Comparison of ENCODE assay signal across 32 cellular contexts in the genomic region with DNA sequence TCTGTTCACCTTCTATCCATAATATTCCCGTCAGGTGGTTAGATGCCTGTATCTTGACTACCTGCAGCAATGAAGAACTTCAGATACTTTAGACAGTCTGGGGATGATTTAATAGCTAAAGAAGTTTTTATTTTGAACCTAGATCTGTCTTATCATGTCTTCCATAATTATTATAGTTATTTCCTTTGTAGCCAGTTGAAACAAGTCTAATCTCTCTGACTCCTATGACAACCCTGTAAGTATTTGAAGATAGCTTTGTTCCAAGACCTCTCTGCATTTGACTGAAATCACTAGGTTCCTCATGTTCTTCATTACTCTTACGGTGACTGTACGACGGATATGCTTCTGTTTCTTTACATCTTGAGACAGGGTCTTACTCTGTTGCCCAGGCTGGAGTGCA.
"Had no signal": no experiment of that assay in that cellular context is flagged by ENCODE, and none has a peak within 500 bp of the region (broad histone marks: within the 10 kb centered on the region; RNA-seq: fewer than 3 reads in every experiment).

No MANE protein-coding gene starts in this region.

- H3K27me3 Mint-ChIP-seq: activated B cell treated with CpG ODN at 0.5 μM for 24 hours; activated CD4-positive, alpha-beta memory T cell treated with anti-CD3 and anti-CD28 coated beads, Interleukin-2, amount 10 ng/mL, durations not matched to agents 7 days and 5 days; activated CD4-positive, alpha-beta T cell treated with anti-CD3 and anti-CD28 coated beads, Interleukin-2, amount 10 ng/mL, durations not matched to agents 7 days and 5 days; activated CD8-positive, alpha-beta memory T cell treated with anti-CD3 and anti-CD28 coated beads, Interleukin-2, amount 10 ng/mL, durations not matched to agents 7 days and 5 days; activated naive CD4-positive, alpha-beta T cell treated with anti-CD3 and anti-CD28 coated beads, Interleukin-2, amount 10 ng/mL, durations not matched to agents 7 days and 5 days; activated naive CD4-positive, alpha-beta T cell treated with anti-CD3 and anti-CD28 coated beads, Interleukin-2, amount 50 U/mL, for 24 hours; activated naive CD8-positive, alpha-beta T cell treated with anti-CD3 and anti-CD28 coated beads, Interleukin-2, amount 10 ng/mL, durations not matched to agents 7 days and 5 days; activated T-cell treated with anti-CD3 and anti-CD28 coated beads, Interleukin-2, amount 50 U/mL, for 24 hours had no signal

- H3K4me3 ChIP-seq: ascending aorta had no signal

- H3K27ac Mint-ChIP-seq: activated B cell treated with CpG ODN at 0.5 μM for 24 hours; activated CD4-positive, alpha-beta memory T cell treated with anti-CD3 and anti-CD28 coated beads, Interleukin-2, amount 10 ng/mL, durations not matched to agents 7 days and 5 days; activated CD4-positive, alpha-beta T cell treated with anti-CD3 and anti-CD28 coated beads, Interleukin-2, amount 10 ng/mL, durations not matched to agents 7 days and 5 days; activated CD8-positive, alpha-beta memory T cell treated with anti-CD3 and anti-CD28 coated beads, Interleukin-2, amount 10 ng/mL, durations not matched to agents 7 days and 5 days; activated CD8-positive, alpha-beta T cell treated with anti-CD3 and anti-CD28 coated beads, Interleukin-2, amount 10 ng/mL, durations not matched to agents 7 days and 5 days; activated naive CD4-positive, alpha-beta T cell treated with anti-CD3 and anti-CD28 coated beads, Interleukin-2, amount 10 ng/mL, durations not matched to agents 7 days and 5 days; activated naive CD4-positive, alpha-beta T cell treated with anti-CD3 and anti-CD28 coated beads, Interleukin-2, amount 50 U/mL, for 24 hours; activated naive CD8-positive, alpha-beta T cell; activated naive CD8-positive, alpha-beta T cell treated with anti-CD3 and anti-CD28 coated beads, Interleukin-2, amount 10 ng/mL, durations not matched to agents 7 days and 5 days; activated naive CD8-positive, alpha-beta T cell treated with anti-CD3 and anti-CD28 coated beads, Interleukin-2, amount 50 U/mL, for 24 hours; activated T-cell treated with anti-CD3 and anti-CD28 coated beads, Interleukin-2, amount 50 U/mL, for 24 hours; activated T-helper 2 cell treated with anti-CD3 and anti-CD28 coated beads, Interferon-gamma antibody, Interleukin-2, Interleukin-4, amounts not matched to agents 10 μg/mL and 5 μg/mL and 100 μg/mL, durations not matched to agents 14 hours and 24 hours and 36 hours; brain; T-helper 1 cell treated with Interleukin-12 subunit alpha and Interleukin-12 subunit beta and Interleukin-4 antibody, amounts not matched to agents 30 μg/mL and 1 μg/mL, for 36 hours; T-helper 2 cell treated with Interferon-gamma antibody and Interleukin-4, amounts not matched to agents 5 μg/mL and 100 μg/mL, for 36 hours had no signal

- H3K27ac ChIP-seq: ascending aorta, VCaP had no signal

- H3K27me3 ChIP-seq: ascending aorta had no signal

- H3K4me3 Mint-ChIP-seq: activated B cell treated with CpG ODN at 0.5 μM for 24 hours; activated CD4-positive, alpha-beta memory T cell treated with anti-CD3 and anti-CD28 coated beads, Interleukin-2, amount 10 ng/mL, durations not matched to agents 7 days and 5 days; activated CD4-positive, alpha-beta T cell treated with anti-CD3 and anti-CD28 coated beads, Interleukin-2, amount 10 ng/mL, durations not matched to agents 7 days and 5 days; activated CD8-positive, alpha-beta memory T cell treated with anti-CD3 and anti-CD28 coated beads, Interleukin-2, amount 10 ng/mL, durations not matched to agents 7 days and 5 days; activated CD8-positive, alpha-beta T cell treated with anti-CD3 and anti-CD28 coated beads, Interleukin-2, amount 10 ng/mL, durations not matched to agents 7 days and 5 days; activated naive CD4-positive, alpha-beta T cell treated with anti-CD3 and anti-CD28 coated beads, Interleukin-2, amount 10 ng/mL, durations not matched to agents 7 days and 5 days; activated naive CD4-positive, alpha-beta T cell treated with anti-CD3 and anti-CD28 coated beads, Interleukin-2, amount 50 U/mL, for 24 hours; activated naive CD8-positive, alpha-beta T cell; activated naive CD8-positive, alpha-beta T cell treated with anti-CD3 and anti-CD28 coated beads, Interleukin-2, amount 10 ng/mL, durations not matched to agents 7 days and 5 days; activated naive CD8-positive, alpha-beta T cell treated with anti-CD3 and anti-CD28 coated beads, Interleukin-2, amount 50 U/mL, for 24 hours; activated T-cell treated with anti-CD3 and anti-CD28 coated beads, Interleukin-2, amount 50 U/mL, for 24 hours; brain; T-helper 1 cell treated with Interleukin-12 subunit alpha and Interleukin-12 subunit beta and Interleukin-4 antibody, amounts not matched to agents 30 μg/mL and 1 μg/mL, for 36 hours; T-helper 2 cell treated with Interferon-gamma antibody and Interleukin-4, amounts not matched to agents 5 μg/mL and 100 μg/mL, for 36 hours had no signal

- ATAC-seq: activated CD8-positive, alpha-beta memory T cell treated with anti-CD3 and anti-CD28 coated beads, Interleukin-2, amount 10 ng/mL, durations not matched to agents 7 days and 5 days; activated CD8-positive, alpha-beta T cell treated with anti-CD3 and anti-CD28 coated beads, Interleukin-2, amount 10 ng/mL, durations not matched to agents 7 days and 5 days; activated naive CD8-positive, alpha-beta T cell treated with anti-CD3 and anti-CD28 coated beads, Interleukin-2, amount 50 U/mL, for 24 hours had no signal

- H3K36me3 Mint-ChIP-seq: activated CD8-positive, alpha-beta memory T cell treated with anti-CD3 and anti-CD28 coated beads, Interleukin-2, amount 10 ng/mL, durations not matched to agents 7 days and 5 days; activated naive CD4-positive, alpha-beta T cell treated with anti-CD3 and anti-CD28 coated beads, Interleukin-2, amount 10 ng/mL, durations not matched to agents 7 days and 5 days; activated naive CD4-positive, alpha-beta T cell treated with anti-CD3 and anti-CD28 coated beads, Interleukin-2, amount 50 U/mL, for 24 hours; activated naive CD8-positive, alpha-beta T cell; activated naive CD8-positive, alpha-beta T cell treated with anti-CD3 and anti-CD28 coated beads, Interleukin-2, amount 10 ng/mL, durations not matched to agents 7 days and 5 days; brain had no signal

- H3K9me3 ChIP-seq: ascending aorta had no signal

- H3K4me1 Mint-ChIP-seq: activated B cell treated with CpG ODN at 0.5 μM for 24 hours; activated CD4-positive, alpha-beta memory T cell treated with anti-CD3 and anti-CD28 coated beads, Interleukin-2, amount 10 ng/mL, durations not matched to agents 7 days and 5 days; activated CD4-positive, alpha-beta T cell treated with anti-CD3 and anti-CD28 coated beads, Interleukin-2, amount 10 ng/mL, durations not matched to agents 7 days and 5 days; activated CD8-positive, alpha-beta memory T cell treated with anti-CD3 and anti-CD28 coated beads, Interleukin-2, amount 10 ng/mL, durations not matched to agents 7 days and 5 days; activated naive CD4-positive, alpha-beta T cell treated with anti-CD3 and anti-CD28 coated beads, Interleukin-2, amount 10 ng/mL, durations not matched to agents 7 days and 5 days; activated naive CD4-positive, alpha-beta T cell treated with anti-CD3 and anti-CD28 coated beads, Interleukin-2, amount 50 U/mL, for 24 hours; activated naive CD8-positive, alpha-beta T cell treated with anti-CD3 and anti-CD28 coated beads, Interleukin-2, amount 10 ng/mL, durations not matched to agents 7 days and 5 days; activated naive CD8-positive, alpha-beta T cell treated with anti-CD3 and anti-CD28 coated beads, Interleukin-2, amount 50 U/mL, for 24 hours; brain had no signal

- H3K36me3 ChIP-seq: ascending aorta had no signal

- H3K9me3 Mint-ChIP-seq: activated CD4-positive, alpha-beta T cell treated with anti-CD3 and anti-CD28 coated beads, Interleukin-2, amount 10 ng/mL, durations not matched to agents 7 days and 5 days; activated naive CD8-positive, alpha-beta T cell treated with anti-CD3 and anti-CD28 coated beads, Interleukin-2, amount 10 ng/mL, durations not matched to agents 7 days and 5 days; activated T-cell treated with anti-CD3 and anti-CD28 coated beads, Interleukin-2, amount 50 U/mL, for 24 hours; activated T-helper 2 cell treated with anti-CD3 and anti-CD28 coated beads, Interferon-gamma antibody, Interleukin-2, Interleukin-4, amounts not matched to agents 10 μg/mL and 5 μg/mL and 100 μg/mL, durations not matched to agents 14 hours and 24 hours and 36 hours; brain; T-helper 1 cell treated with Interleukin-12 subunit alpha and Interleukin-12 subunit beta and Interleukin-4 antibody, amounts not matched to agents 30 μg/mL and 1 μg/mL, for 36 hours had no signal

- H3K4me1 ChIP-seq: ascending aorta had no signal

- DNase-seq: activated B cell treated with CpG ODN at 0.5 μM for 24 hours; activated CD4-positive, alpha-beta memory T cell treated with anti-CD3 and anti-CD28 coated beads, Interleukin-2, amount 10 ng/mL, durations not matched to agents 7 days and 5 days; activated CD4-positive, alpha-beta T cell treated with anti-CD3 and anti-CD28 coated beads for 4 hours; activated CD4-positive, alpha-beta T cell treated with anti-CD3 and anti-CD28 coated beads, Interleukin-2, amount 10 ng/mL, durations not matched to agents 7 days and 5 days; activated CD4-positive, alpha-beta T cell treated with anti-CD3 and anti-CD28 coated beads, Interleukin-2, amount 50 U/mL, for 48 hours; activated CD4-positive, CD25-positive, alpha-beta regulatory T cell treated with anti-CD3 and anti-CD28 coated beads, Interleukin-2, amount 50 U/mL, for 72 hours; activated CD8-positive, alpha-beta memory T cell treated with anti-CD3 and anti-CD28 coated beads for 24 hours; activated CD8-positive, alpha-beta memory T cell treated with anti-CD3 and anti-CD28 coated beads, Interleukin-2, amount 10 ng/mL, durations not matched to agents 7 days and 5 days; activated CD8-positive, alpha-beta memory T cell treated with anti-CD3 and anti-CD28 coated beads, Interleukin-2, amount 50 U/mL, for 48 hours; activated CD8-positive, alpha-beta T cell treated with anti-CD3 and anti-CD28 coated beads, Interleukin-2, amount 10 ng/mL, durations not matched to agents 7 days and 5 days; activated effector memory CD4-positive, alpha-beta T cell treated with Interleukin-2 at 50 U/mL for 16 hours; activated gamma-delta T cell; activated naive CD4-positive, alpha-beta T cell treated with anti-CD3 and anti-CD28 coated beads, Interleukin-2, amount 10 ng/mL, durations not matched to agents 7 days and 5 days; activated naive CD4-positive, alpha-beta T cell treated with Interleukin-2 at 50 U/mL for 16 hours; activated naive CD8-positive, alpha-beta T cell treated with anti-CD3 and anti-CD28 coated beads, Interleukin-2, amount 10 ng/mL, durations not matched to agents 7 days and 5 days; activated naive CD8-positive, alpha-beta T cell treated with anti-CD3 and anti-CD28 coated beads, Interleukin-2, amount 50 U/mL, for 24 hours; activated T-cell treated with anti-CD3 and anti-CD28 coated beads, Interleukin-2, amount 50 U/mL, for 24 hours; activated T-cell treated with anti-CD3 and anti-CD28 coated beads, Interleukin-2, amount 50 U/mL, for 48 hours; amygdala; anterior cingulate cortex; central memory CD4-positive, alpha-beta T cell; T-helper 1 cell; T-helper 2 cell; T-helper 9 cell had no signal
